Comparison of ENCODE assay signal across 1 cellular context in genomic region chr5:72486371-72486770, GRCh38.
TF ChIP-seq lines count a peak whose summit lies in the region.

No MANE protein-coding gene starts in this region.

TF ChIP-seq in HepG2, 621 proteins besides CTCF, POLR2A, EP300 and RAD21 (continued from another document):
- TF ChIP-seq HOMEZ (CRISPR knock-in tag; IDR thresholded peaks at IDR 0.05; ENCODE audit: low read depth) (no peak), ZNF333 (CRISPR knock-in tag; IDR thresholded peaks at IDR 0.05; ENCODE audit: borderline replicate concordance) (no peak), ZNF615 (CRISPR knock-in tag; IDR thresholded peaks at IDR 0.05; ENCODE audit: borderline replicate concordance) (no peak), ZNF775 (CRISPR knock-in tag; IDR thresholded peaks at IDR 0.05; ENCODE audit: borderline replicate concordance) (no peak), BORCS8-MEF2B (CRISPR knock-in tag; IDR thresholded peaks at IDR 0.05) (no peak), SNAPC5 (CRISPR knock-in tag; IDR thresholded peaks at IDR 0.05; ENCODE audit: borderline replicate concordance) (no peak), ZNF441 (CRISPR knock-in tag; IDR thresholded peaks at IDR 0.05; ENCODE audit: borderline replicate concordance) (no peak), DMAP1 (CRISPR knock-in tag; IDR thresholded peaks at IDR 0.05) (no peak), ATF1 (CRISPR knock-in tag; IDR thresholded peaks at IDR 0.05) (no peak), GABPA (IDR thresholded peaks at IDR 0.05; ENCODE audit: low read depth, low read length) (no peak), GABPA (CRISPR knock-in tag; IDR thresholded peaks at IDR 0.05; ENCODE audit: low read depth) (no peak)
